8 cellular contexts compared by ENCODE assay signal in the genomic region with DNA sequence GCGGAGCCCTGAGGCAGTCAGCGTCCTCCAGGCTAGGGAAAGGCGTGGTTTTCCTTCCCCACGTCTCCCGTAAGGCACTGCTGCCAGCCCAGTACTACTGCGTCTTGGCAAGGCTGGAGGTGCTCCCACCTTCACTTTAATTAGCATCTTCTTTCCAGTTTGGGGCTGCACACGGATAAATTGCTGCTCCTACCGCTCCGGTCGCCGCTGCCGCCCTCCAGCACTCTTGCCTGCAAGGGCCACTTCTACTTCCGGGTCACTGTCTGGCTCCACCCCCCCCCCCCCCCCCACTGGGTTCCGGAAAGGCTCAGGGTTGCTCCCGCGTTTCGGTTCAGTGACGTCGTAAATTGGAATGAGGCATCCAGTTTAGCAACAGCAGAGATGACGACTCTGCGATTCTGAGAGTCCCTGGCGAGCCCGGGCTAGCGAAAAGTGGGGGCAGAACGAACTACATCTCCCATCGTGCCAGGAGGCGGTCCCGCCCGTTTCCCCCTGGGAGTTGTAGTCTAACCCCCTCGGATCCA. TPM values are rescaled to one million over a fixed set of nuclear protein-coding genes. Genes with fewer than 3 reads are reported as not detected.
DNase-seq lines count a peak whose midpoint lies in the region; ATAC-seq and TF ChIP-seq lines count a peak whose summit lies in the region.

Gene NEDD8 (minus strand): TSS at position 247 of the 524 bp plus-strand sequence. CDS start 100 bp downstream, at position 147.

- peaks cover 19 to 24% of the 10 kb centered on the region in 2 experiments; a peak in 3 of 4 replicates for H3K4me1 ChIP-seq in SK-N-SH (ENCODE audit: control insufficient read depth in 1 of 2, insufficient read depth in 2 of 2, low read depth in 1 of 2, low read length in 1 of 2)
- peaks cover 42% of the 10 kb centered on the region for H3K4me1 ChIP-seq in suprapubic skin

- DNase-seq in GM04504 (ENCODE audit: low read depth) (peak; percentile 96), NCI-H1092 (lab: John Stamatoyannopoulos, UW) (peak; percentile 81), SK-N-SH (peak; percentile 88), globus pallidus (ENCODE audit: low spot score) (peak; percentile 95), occipital lobe (lab: John Stamatoyannopoulos, UW) (peak; percentile 97), suprapubic skin (ENCODE audit: low spot score in 2 of 2) (peak; percentile 98)
- peak; percentile 92 for DNase-seq in activated naive CD4-positive, alpha-beta T cell treated with anti-CD3 and anti-CD28 coated beads, Interleukin-2, amount 50 U/mL, for 16 hours

- H4K20me1 ChIP-seq in SK-N-SH (ENCODE audit: insufficient read depth) = peaks cover 2% of the 10 kb centered on the region; the same call in 1 of the 2 replicates

- no peak for TF ChIP-seq CTCF in SK-N-SH (IDR thresholded peaks at IDR 0.05)
- no peak for TF ChIP-seq CTCF in suprapubic skin (IDR thresholded peaks at IDR 0.05)

- TF ChIP-seq EP300 in SK-N-SH (IDR thresholded peaks at IDR 0.05; ENCODE audit: borderline replicate concordance in 1 of 2, low read depth in 1 of 2, low read length in 1 of 2) (no peak), suprapubic skin (IDR thresholded peaks at IDR 0.05) (no peak)

- peak within 1 kb of the TSS; percentile 80 for H2AFZ ChIP-seq in SK-N-SH (ENCODE audit: low read depth)

- H3K4me2 ChIP-seq in SK-N-SH = peak within 1 kb of the TSS; percentile 91

- under 1% methylated on average over 21 of the region's 30 CpGs for WGBS in SK-N-SH (ENCODE audit: low lambda C conversion rate)
- WGBS in suprapubic skin = 0% methylated on average over 17 of the region's 30 CpGs

- no peaks in the 10 kb centered on the region for H3K9me3 ChIP-seq in SK-N-SH
- no peaks in the 10 kb centered on the region for H3K9me3 ChIP-seq in suprapubic skin

- H3F3A ChIP-seq in SK-N-SH (replicated peaks; ENCODE audit: insufficient read depth) = peaks cover 7% of the 10 kb centered on the region

- peak within 1 kb of the TSS; percentile 89 to 99 for H3K27ac ChIP-seq in SK-N-SH (ENCODE audit: low read depth in 2 of 2, low read length in 1 of 2)
- H3K27ac ChIP-seq in suprapubic skin = peak within 1 kb of the TSS; percentile 87

- H3K9me2 ChIP-seq in SK-N-SH = no peaks in the 10 kb centered on the region

- H3K36me3 ChIP-seq in SK-N-SH (replicated peaks in 1 of 2; ENCODE audit: control insufficient read depth in 1 of 2, insufficient read depth in 2 of 2, low read length in 1 of 2) (peaks cover 32 to 36% of the 10 kb centered on the region in 2 experiments), suprapubic skin (peaks cover 21% of the 10 kb centered on the region)

- peak in 1 of 2 donors; percentile 27 for TF ChIP-seq POLR2A in suprapubic skin (IDR thresholded peaks at IDR 0.05)

- H3K79me2 ChIP-seq in SK-N-SH (ENCODE audit: insufficient read depth) = peaks cover 85% of the 10 kb centered on the region

- H3K4me3 ChIP-seq in SK-N-SH (ENCODE audit: low read depth in 2 of 2, low read length in 1 of 2) (peak within 1 kb of the TSS; percentile 82 to 93), suprapubic skin (peak within 1 kb of the TSS; percentile 79)

- CTCF ChIA-PET in SK-N-SH (lab: Yijun Ruan, JAX) = interaction anchor here (2.1 kb wide), 1 partner anchor 10 kb away, joined by 12 read pairs; the partner anchor contains the start of gene TINF2

- TF ChIP-seq RAD21 in SK-N-SH (IDR thresholded peaks at IDR 0.05; ENCODE audit: low read length) = no peak

- peak; percentile 74 for ATAC-seq in HG02588 (IDR thresholded peaks at IDR 0.05; ENCODE audit: unreplicated experiment)

- H3K9ac ChIP-seq in SK-N-SH = peak within 1 kb of the TSS; percentile 82

- H3K27me3 ChIP-seq in SK-N-SH (ENCODE audit: insufficient read depth) = no peaks in the 10 kb centered on the region
- H3K27me3 ChIP-seq in suprapubic skin = no peaks in the 10 kb centered on the region

- POLR2A ChIA-PET in SK-N-SH (lab: Yijun Ruan, JAX) = interaction anchor here (1.7 kb wide), 1 partner anchor 10 kb away, joined by 8 read pairs; the partner anchor contains the start of gene TINF2

TF ChIP-seq in SK-N-SH, 30 proteins besides CTCF, POLR2A, EP300 and RAD21 (continues in another document):
- TF ChIP-seq NRF1 (IDR thresholded peaks at IDR 0.05; ENCODE audit: low read depth, low read length) (no peak), TEAD4 (IDR thresholded peaks at IDR 0.05; ENCODE audit: borderline replicate concordance, insufficient read depth) (no peak), GABPA (IDR thresholded peaks at IDR 0.05; ENCODE audit: low read depth) (peak; percentile 81), FOXM1 (IDR thresholded peaks at IDR 0.05; ENCODE audit: low read depth) (no peak), TAF1 (IDR thresholded peaks at IDR 0.05; ENCODE audit: borderline replicate concordance, low read depth, low read length) (peak; percentile 40; the same call in 1 of the 2 replicates), FOSL2 (IDR thresholded peaks at IDR 0.05; ENCODE audit: borderline replicate concordance, low read depth) (no peak), POLR2AphosphoS5 (IDR thresholded peaks at IDR 0.05; ENCODE audit: low read depth, low read length) (peak; percentile 59), GATA2 (CRISPR knock-in tag; IDR thresholded peaks at IDR 0.05) (no peak), MXI1 (IDR thresholded peaks at IDR 0.05; ENCODE audit: low read depth, low read length) (peak; percentile 40; the same call in 1 of the 2 replicates), SMC3 (IDR thresholded peaks at IDR 0.05; ENCODE audit: low read depth, low read length) (no peak), TCF12 (IDR thresholded peaks at IDR 0.05) (no peak), MEF2A (IDR thresholded peaks at IDR 0.05; ENCODE audit: borderline replicate concordance, low read depth) (no peak), SIN3A (IDR thresholded peaks at IDR 0.05; ENCODE audit: borderline replicate concordance, low read depth, low read length) (no peak; the same call in 1 of the 2 replicates)
- TF ChIP-seq, protein P1, sequence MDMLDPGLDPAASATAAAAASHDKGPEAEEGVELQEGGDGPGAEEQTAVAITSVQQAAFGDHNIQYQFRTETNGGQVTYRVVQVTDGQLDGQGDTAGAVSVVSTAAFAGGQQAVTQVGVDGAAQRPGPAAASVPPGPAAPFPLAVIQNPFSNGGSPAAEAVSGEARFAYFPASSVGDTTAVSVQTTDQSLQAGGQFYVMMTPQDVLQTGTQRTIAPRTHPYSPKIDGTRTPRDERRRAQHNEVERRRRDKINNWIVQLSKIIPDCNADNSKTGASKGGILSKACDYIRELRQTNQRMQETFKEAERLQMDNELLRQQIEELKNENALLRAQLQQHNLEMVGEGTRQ (IDR thresholded peaks at IDR 0.05; ENCODE audit: borderline replicate concordance, low read depth, low read length) = no peak
- TF ChIP-seq, protein P2, sequence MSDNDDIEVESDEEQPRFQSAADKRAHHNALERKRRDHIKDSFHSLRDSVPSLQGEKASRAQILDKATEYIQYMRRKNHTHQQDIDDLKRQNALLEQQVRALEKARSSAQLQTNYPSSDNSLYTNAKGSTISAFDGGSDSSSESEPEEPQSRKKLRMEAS (IDR thresholded peaks at IDR 0.05; ENCODE audit: low read depth) = 0 out of 2 replicates have a peak, but pooled peaks have one; percentile 14
- TF ChIP-seq, protein P3, sequence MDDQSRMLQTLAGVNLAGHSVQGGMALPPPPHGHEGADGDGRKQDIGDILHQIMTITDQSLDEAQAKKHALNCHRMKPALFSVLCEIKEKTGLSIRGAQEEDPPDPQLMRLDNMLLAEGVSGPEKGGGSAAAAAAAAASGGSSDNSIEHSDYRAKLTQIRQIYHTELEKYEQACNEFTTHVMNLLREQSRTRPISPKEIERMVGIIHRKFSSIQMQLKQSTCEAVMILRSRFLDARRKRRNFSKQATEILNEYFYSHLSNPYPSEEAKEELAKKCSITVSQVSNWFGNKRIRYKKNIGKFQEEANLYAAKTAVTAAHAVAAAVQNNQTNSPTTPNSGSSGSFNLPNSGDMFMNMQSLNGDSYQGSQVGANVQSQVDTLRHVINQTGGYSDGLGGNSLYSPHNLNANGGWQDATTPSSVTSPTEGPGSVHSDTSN (IDR thresholded peaks at IDR 0.05) = no peak
- TF ChIP-seq, protein P4, sequence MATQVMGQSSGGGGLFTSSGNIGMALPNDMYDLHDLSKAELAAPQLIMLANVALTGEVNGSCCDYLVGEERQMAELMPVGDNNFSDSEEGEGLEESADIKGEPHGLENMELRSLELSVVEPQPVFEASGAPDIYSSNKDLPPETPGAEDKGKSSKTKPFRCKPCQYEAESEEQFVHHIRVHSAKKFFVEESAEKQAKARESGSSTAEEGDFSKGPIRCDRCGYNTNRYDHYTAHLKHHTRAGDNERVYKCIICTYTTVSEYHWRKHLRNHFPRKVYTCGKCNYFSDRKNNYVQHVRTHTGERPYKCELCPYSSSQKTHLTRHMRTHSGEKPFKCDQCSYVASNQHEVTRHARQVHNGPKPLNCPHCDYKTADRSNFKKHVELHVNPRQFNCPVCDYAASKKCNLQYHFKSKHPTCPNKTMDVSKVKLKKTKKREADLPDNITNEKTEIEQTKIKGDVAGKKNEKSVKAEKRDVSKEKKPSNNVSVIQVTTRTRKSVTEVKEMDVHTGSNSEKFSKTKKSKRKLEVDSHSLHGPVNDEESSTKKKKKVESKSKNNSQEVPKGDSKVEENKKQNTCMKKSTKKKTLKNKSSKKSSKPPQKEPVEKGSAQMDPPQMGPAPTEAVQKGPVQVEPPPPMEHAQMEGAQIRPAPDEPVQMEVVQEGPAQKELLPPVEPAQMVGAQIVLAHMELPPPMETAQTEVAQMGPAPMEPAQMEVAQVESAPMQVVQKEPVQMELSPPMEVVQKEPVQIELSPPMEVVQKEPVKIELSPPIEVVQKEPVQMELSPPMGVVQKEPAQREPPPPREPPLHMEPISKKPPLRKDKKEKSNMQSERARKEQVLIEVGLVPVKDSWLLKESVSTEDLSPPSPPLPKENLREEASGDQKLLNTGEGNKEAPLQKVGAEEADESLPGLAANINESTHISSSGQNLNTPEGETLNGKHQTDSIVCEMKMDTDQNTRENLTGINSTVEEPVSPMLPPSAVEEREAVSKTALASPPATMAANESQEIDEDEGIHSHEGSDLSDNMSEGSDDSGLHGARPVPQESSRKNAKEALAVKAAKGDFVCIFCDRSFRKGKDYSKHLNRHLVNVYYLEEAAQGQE (IDR thresholded peaks at IDR 0.05; ENCODE audit: low read depth, low read length) = no peak

RNA-seq across cellular contexts. Expression of gene NEDD8, which starts in this region (rescaled TPM):
- 465 and 534 TPM in 2 replicates for polyA plus RNA-seq in SK-N-SH (2012; rRNA removed)
- 571 and 857 TPM in 2 replicates for polyA plus RNA-seq in SK-N-SH (2012; cell fraction: cytosol; rRNA removed)
- polyA plus RNA-seq in SK-N-SH (2012; cell fraction: nucleus; rRNA removed) = 102 and 143 TPM in 2 replicates
- total RNA-seq in occipital lobe (51.3 TPM), suprapubic skin (100 to 1,000 TPM in 3 of 4 donors, 10 to 100 TPM in 1; 54.7 to 137 (median 104) TPM)

Comparison
In these comparisons a context has a peak if more than half of its experiments do, and no peak if none do; other contexts are left out.
1. Peak in every context shown above with its lines: DNase-seq, ATAC-seq, H3K4me3 ChIP-seq and H3K27ac ChIP-seq.